Comparison of ENCODE assay signal across 28 cellular contexts in genomic region chr3:129534428-129535027, GRCh38. TPM values are rescaled to one million over a fixed set of nuclear protein-coding genes. Genes with fewer than 3 reads are reported as not detected.
DNase-seq lines count a peak whose midpoint lies in the region; ATAC-seq, FAIRE-seq and TF ChIP-seq lines count a peak whose summit lies in the region.
"Had no signal": no experiment of that assay in that cellular context is flagged by ENCODE, and none has a peak within 500 bp of the region (broad histone marks: within the 10 kb centered on the region; RNA-seq: fewer than 3 reads in every experiment).

No MANE protein-coding gene starts in this region.

- no peak for TF ChIP-seq EP300 in K562 (IDR thresholded peaks at IDR 0.05; ENCODE audit: low read length)

- TF ChIP-seq POLR2A in K562 (conservative IDR thresholded peaks at IDR 0.05): no peak

- H3K4me1 Mint-ChIP-seq in type B pancreatic cell (ENCODE audit: unreplicated experiment): peaks cover 28% of the 10 kb centered on the region
- H3K4me1 Mint-ChIP-seq: activated naive CD4-positive, alpha-beta T cell treated with anti-CD3 and anti-CD28 coated beads, Interleukin-2, amount 50 U/mL, for 24 hours had no signal

- no peak for ATAC-seq in Right ventricle myocardium inferior
- no peak for ATAC-seq in Right ventricle myocardium superior (ENCODE audit: poor library complexity)
- no peak for ATAC-seq in K562
- ATAC-seq: activated CD8-positive, alpha-beta T cell treated with anti-CD3 and anti-CD28 coated beads for 36 hours had no signal

- H4K8ac ChIP-seq in mesendoderm (ENCODE audit: low read depth, low read length): no peak overlapping the region

- H3K79me2 ChIP-seq in K562 (ENCODE audit: control insufficient read depth, insufficient read depth, low read length): no peaks in the 10 kb centered on the region
- no peaks in the 10 kb centered on the region for H3K79me2 ChIP-seq in mesendoderm (ENCODE audit: control insufficient read depth, insufficient read depth, low read length)

- POLR2A ChIA-PET in K562 (lab: Yijun Ruan, JAX): interaction anchor here (0.9 kb wide), 1 partner anchor 8 kb away, joined by 3 read pairs; no protein-coding TSS in a partner anchor

- H2AFZ ChIP-seq in K562 (ENCODE audit: low read depth, low read length): no peak overlapping the region

- no peak overlapping the region for H3K18ac ChIP-seq in mesendoderm (ENCODE audit: low read length)

- H2AK5ac ChIP-seq in mesendoderm (ENCODE audit: low read length): peak overlapping the region; percentile 96

- H3K27ac Mint-ChIP-seq in type B pancreatic cell: peak overlapping the region; percentile 61
- H3K27ac Mint-ChIP-seq: activated CD8-positive, alpha-beta T cell treated with anti-CD3 and anti-CD28 coated beads for 36 hours; activated naive CD4-positive, alpha-beta T cell treated with anti-CD3 and anti-CD28 coated beads, Interleukin-2, amount 50 U/mL, for 24 hours had no signal

- H3K9me3 Mint-ChIP-seq in type B pancreatic cell: no peaks in the 10 kb centered on the region
- H3K9me3 Mint-ChIP-seq: activated CD8-positive, alpha-beta T cell treated with anti-CD3 and anti-CD28 coated beads for 36 hours; activated naive CD4-positive, alpha-beta T cell treated with anti-CD3 and anti-CD28 coated beads, Interleukin-2, amount 50 U/mL, for 24 hours had no signal

- no peaks in the 10 kb centered on the region for H3K36me3 ChIP-seq in K562 (ENCODE audit: control insufficient read depth, insufficient read depth, low read length)
- H3K36me3 ChIP-seq in mesendoderm (ENCODE audit: control insufficient read depth, insufficient read depth, low read length): no peaks in the 10 kb centered on the region
- H3K36me3 ChIP-seq: ascending aorta, BLaER1, neutrophil, right atrium auricular region had no signal

- CTCF ChIA-PET in K562 (lab: Yijun Ruan, JAX; ENCODE audit: low intra/inter-chr PET ratio): no interaction called here

- in situ Hi-C loops in K562 (cut with MboI): no loop called here

- peak; percentile 6 for DNase-seq in Right ventricle myocardium inferior (ENCODE audit: missing footprints)
- no peak for DNase-seq in Right ventricle myocardium superior
- DNase-seq in K562 (ENCODE audit: extremely low read depth in 1 of 4, low spot score in 3 of 4): no peak
- peak; percentile 96 for DNase-seq in mesendoderm
- no peak for DNase-seq in type B pancreatic cell (ENCODE audit: extremely low spot score, unreplicated experiment)
- DNase-seq in NCI-H146 (lab: John Stamatoyannopoulos, UW): no peak
- DNase-seq in SKM-1 treated with dmso at 0.1 percent for 144 hours (lab: John Stamatoyannopoulos, UW; ENCODE audit: unreplicated experiment): no peak
- DNase-seq in mucosa of gallbladder (ENCODE audit: low spot score): no peak
- DNase-seq: activated CD4-positive, CD25-positive, alpha-beta regulatory T cell; activated CD8-positive, alpha-beta T cell treated with anti-CD3 and anti-CD28 coated beads for 36 hours; activated T-cell treated with anti-CD3 and anti-CD28 coated beads, Interleukin-2, amount 50 U/mL, for 1 hour; IMR-90; MM.1S; NCI-H1436 treated with DMSO at 0.1 percent for 48 hours; NCI-H446 had no signal

- BruUV-seq in K562 (replicated peaks; lab: Mats Ljungman, UMichigan): no TSS peak

- H2BK15ac ChIP-seq in mesendoderm (replicated peaks; ENCODE audit: low read depth): no peak overlapping the region

- H3K79me1 ChIP-seq in mesendoderm (ENCODE audit: low read length): no peaks in the 10 kb centered on the region

- peak overlapping the region; percentile 71 for H3K56ac ChIP-seq in mesendoderm (ENCODE audit: low read length)

- no peak for FAIRE-seq in K562 (lab: Jason Lieb, UNC)
- FAIRE-seq: A204.1, D721Med, endometrium, RCC 7860 had no signal

- peak overlapping the region; percentile 77 for H2BK5ac ChIP-seq in mesendoderm (ENCODE audit: low read length)

- H3K23ac ChIP-seq in mesendoderm (ENCODE audit: low read length): no peak overlapping the region

- no peaks in the 10 kb centered on the region for H4K20me1 ChIP-seq in K562 (replicated peaks; ENCODE audit: control insufficient read depth, insufficient read depth, low read length)
- H4K20me1 ChIP-seq: BLaER1 had no signal

- no peak overlapping the region for H3K4me3 Mint-ChIP-seq in type B pancreatic cell
- H3K4me3 Mint-ChIP-seq: activated CD8-positive, alpha-beta T cell treated with anti-CD3 and anti-CD28 coated beads for 36 hours; activated naive CD4-positive, alpha-beta T cell treated with anti-CD3 and anti-CD28 coated beads, Interleukin-2, amount 50 U/mL, for 24 hours had no signal

- no peak overlapping the region for H3K9ac ChIP-seq in K562 (ENCODE audit: insufficient read depth in 1 of 2, low read depth in 2 of 2, low read length in 2 of 2)
- peak overlapping the region; percentile 8 for H3K9ac ChIP-seq in mesendoderm (ENCODE audit: low read length)
- H3K9ac ChIP-seq: BLaER1 had no signal

- intact Hi-C loops in Right ventricle myocardium inferior (cut with DNase I) (no loop called here), Right ventricle myocardium superior (cut with DNase I) (no loop called here), K562 (cut with micrococcal nuclease) (no loop called here)

- H3K4me1 ChIP-seq in K562 (replicated peaks in 1 of 2; ENCODE audit: control insufficient read depth in 2 of 2, insufficient read depth in 2 of 2, low read length in 2 of 2) (peaks cover 0 to 7% of the 10 kb centered on the region in 2 experiments; a peak in 3 of 5 replicates), mesendoderm (ENCODE audit: control insufficient read depth, low read depth, low read length) (peaks cover 18% of the 10 kb centered on the region)

- no peaks in the 10 kb centered on the region for H3K36me3 Mint-ChIP-seq in type B pancreatic cell
- H3K36me3 Mint-ChIP-seq: activated naive CD4-positive, alpha-beta T cell treated with anti-CD3 and anti-CD28 coated beads, Interleukin-2, amount 50 U/mL, for 24 hours had no signal

- no peaks in the 10 kb centered on the region for H3K9me1 ChIP-seq in K562 (ENCODE audit: control insufficient read depth, insufficient read depth, low read length)

- H3K4me2 ChIP-seq in K562 (ENCODE audit: insufficient read depth, low read length) (no peak overlapping the region), mesendoderm (ENCODE audit: low read length) (no peak overlapping the region)
- H3K4me2 ChIP-seq: BLaER1 had no signal

- no peak overlapping the region for H3K4me3 ChIP-seq in K562
- H3K4me3 ChIP-seq in mesendoderm (ENCODE audit: low read length): no peak overlapping the region
- H3K4me3 ChIP-seq: ascending aorta, BLaER1, right atrium auricular region, SK-N-MC had no signal

- H3K27me3 ChIP-seq in K562 (ENCODE audit: control insufficient read depth in 2 of 2, insufficient read depth in 2 of 2, low read length in 2 of 2) (peaks cover 4 to 22% of the 10 kb centered on the region in 2 experiments; a peak in 2 of 5 replicates), mesendoderm (ENCODE audit: insufficient read depth, low read length, poor library complexity) (no peaks in the 10 kb centered on the region)
- H3K27me3 ChIP-seq: ascending aorta, BLaER1, neutrophil, right atrium auricular region had no signal

- no peaks in the 10 kb centered on the region for H3K27me3 Mint-ChIP-seq in type B pancreatic cell
- H3K27me3 Mint-ChIP-seq: activated CD8-positive, alpha-beta T cell treated with anti-CD3 and anti-CD28 coated beads for 36 hours; activated naive CD4-positive, alpha-beta T cell treated with anti-CD3 and anti-CD28 coated beads, Interleukin-2, amount 50 U/mL, for 24 hours had no signal

- H4K5ac ChIP-seq in mesendoderm (ENCODE audit: low read length): no peak overlapping the region

- 7% methylated on average over 2 of the region's 4 CpGs for WGBS in K562 (ENCODE audit: insufficient coverage, low coverage, missing lambda C conversion rate)
- WGBS in mesendoderm (ENCODE audit: extremely low coverage, insufficient coverage, low lambda C conversion rate): no CpG with 5 or more reads among the region's 4 CpGs

- H3K27ac ChIP-seq in K562 (ENCODE audit: extremely low read depth, low read depth, low read length) (no peak overlapping the region), mesendoderm (ENCODE audit: low read depth, low read length) (peak overlapping the region; percentile 42)
- H3K27ac ChIP-seq: ascending aorta, BLaER1, neutrophil, right atrium auricular region, SK-N-MC had no signal

- no peak overlapping the region for H3K4ac ChIP-seq in mesendoderm (ENCODE audit: low read depth, low read length)

- no peak overlapping the region for H2BK120ac ChIP-seq in mesendoderm (ENCODE audit: low read depth, low read length)

- no peaks in the 10 kb centered on the region for H3K9me3 ChIP-seq in K562 (replicated peaks; ENCODE audit: control insufficient read depth, insufficient read depth, low read depth, low read length)
- H3K9me3 ChIP-seq: ascending aorta, BLaER1, neutrophil, right atrium auricular region had no signal

- TF ChIP-seq CTCF in K562 (IDR thresholded peaks at IDR 0.05 in 2 of 3, conservative IDR thresholded peaks at IDR 0.05 in 1 of 3; ENCODE audit: insufficient read depth in 2 of 3, low read depth in 1 of 3, low read length in 3 of 3) (no peak), type B pancreatic cell (conservative IDR thresholded peaks at IDR 0.05) (no peak)

- TF ChIP-seq RAD21 in K562 (CRISPR knock-in tag; conservative IDR thresholded peaks at IDR 0.05 in 1 of 2, IDR thresholded peaks at IDR 0.05 in 1 of 2): no peak

RNA-seq across cellular contexts. Expression of gene RHO, which starts 6.1 kb away (rescaled TPM):
- total RNA-seq in Right ventricle myocardium inferior (not detected), Right ventricle myocardium superior (not detected), K562 (2014; rRNA removed) (not detected in 2 replicates), K562 (2014; rRNA removed; fragmentation: Illumina TruSeq; extraction: Trizol) (not detected in 2 replicates), K562 (2015; rRNA removed; fragmentation: Illumina TruSeq; extraction: Trizol) (not detected in 2 replicates), K562 (2021) (not detected in 2 replicates), type B pancreatic cell (ENCODE audit: low replicate concordance) (not detected in 2 replicates), mucosa of gallbladder (not detected)
- total RNA-seq in K562 (2011; cell fraction: chromatin; rRNA removed; ENCODE audit: low replicate concordance): not detected in 2 replicates
- not detected in 2 replicates for total RNA-seq in K562 (2011; cell fraction: nucleolus; rRNA removed)
- not detected in 2 replicates for total RNA-seq in K562 (2011; cell fraction: nucleoplasm; rRNA removed)
- polyA plus RNA-seq in K562 (2011; rRNA removed) (not detected in 2 replicates), K562 (2014; fragmentation: Illumina TruSeq; extraction: Trizol) (not detected in 2 replicates), K562 (2014; fragmentation: Nextera tagmentation; extraction: Ambion mirVana) (not detected), K562 (2014; rRNA removed) (not detected in 2 replicates)
- not detected in 2 replicates for polyA plus RNA-seq in K562 (2011; cell fraction: cytosol; rRNA removed)
- polyA plus RNA-seq in K562 (2011; cell fraction: nucleus; rRNA removed): not detected in 2 replicates
- polyA plus RNA-seq in K562 (2012): not detected in 2 replicates
- 0.06 TPM in 1 of 2 replicates, not detected in the other for polyA minus RNA-seq in K562 (2011; rRNA and poly(A)+ RNA removed)
- polyA minus RNA-seq in K562 (2011; cell fraction: cytosol; rRNA and poly(A)+ RNA removed): not detected in 2 replicates
- not detected in 2 replicates for polyA minus RNA-seq in K562 (2011; cell fraction: nucleus; rRNA and poly(A)+ RNA removed)
- 0.04 TPM for polyA plus RNA-seq in mesendoderm (2013, experiment 1 of 2)
- polyA plus RNA-seq in mesendoderm (2013, experiment 2 of 2): 0.03 TPM
- total RNA-seq: activated CD8-positive, alpha-beta T cell treated with anti-CD3 and anti-CD28 coated beads for 36 hours; ascending aorta; fibroblast of lung; glomerular endothelial cell; IMR-90; left lobe of liver; right atrium auricular region had no signal
- polyA plus RNA-seq: fibroblast of lung, IMR-90 had no signal

RNA-seq across cellular contexts. Expression of gene H1-8, which starts 8.4 kb away (rescaled TPM):
- total RNA-seq in Right ventricle myocardium inferior (not detected), Right ventricle myocardium superior (not detected), K562 (2014; rRNA removed) (not detected in 2 replicates), K562 (2014; rRNA removed; fragmentation: Illumina TruSeq; extraction: Trizol) (not detected in 2 replicates), K562 (2015; rRNA removed; fragmentation: Illumina TruSeq; extraction: Trizol) (not detected in 2 replicates), K562 (2021) (not detected in 2 replicates), type B pancreatic cell (ENCODE audit: low replicate concordance) (not detected in 2 replicates), mucosa of gallbladder (not detected)
- total RNA-seq in K562 (2011; cell fraction: chromatin; rRNA removed; ENCODE audit: low replicate concordance): not detected in 2 replicates
- not detected in 2 replicates for total RNA-seq in K562 (2011; cell fraction: nucleolus; rRNA removed)
- total RNA-seq in K562 (2011; cell fraction: nucleoplasm; rRNA removed): not detected in 2 replicates
- polyA plus RNA-seq in K562 (2011; rRNA removed) (not detected in 2 replicates), K562 (2014; fragmentation: Illumina TruSeq; extraction: Trizol) (not detected in 2 replicates), K562 (2014; fragmentation: Nextera tagmentation; extraction: Ambion mirVana) (not detected), K562 (2014; rRNA removed) (not detected in 2 replicates)
- polyA plus RNA-seq in K562 (2011; cell fraction: cytosol; rRNA removed): not detected in 2 replicates
- not detected in 2 replicates for polyA plus RNA-seq in K562 (2011; cell fraction: nucleus; rRNA removed)
- polyA plus RNA-seq in K562 (2012): not detected in 2 replicates
- polyA minus RNA-seq in K562 (2011; rRNA and poly(A)+ RNA removed): not detected in 2 replicates
- polyA minus RNA-seq in K562 (2011; cell fraction: cytosol; rRNA and poly(A)+ RNA removed): not detected in 2 replicates
- polyA minus RNA-seq in K562 (2011; cell fraction: nucleus; rRNA and poly(A)+ RNA removed): not detected in 2 replicates
- 0.06 TPM for polyA plus RNA-seq in mesendoderm (2013, experiment 1 of 2)
- polyA plus RNA-seq in mesendoderm (2013, experiment 2 of 2): 0.15 TPM
- total RNA-seq: activated CD8-positive, alpha-beta T cell treated with anti-CD3 and anti-CD28 coated beads for 36 hours; ascending aorta; fibroblast of lung; glomerular endothelial cell; IMR-90; left lobe of liver; right atrium auricular region had no signal
- polyA plus RNA-seq: fibroblast of lung, IMR-90 had no signal

Comparison
In these comparisons a context has a peak if more than half of its experiments do, and no peak if none do; other contexts are left out.
1. DNase-seq: peak in Right ventricle myocardium inferior (single experiment) and mesendoderm (single experiment); none in Right ventricle myocardium superior (single experiment), K562 (0 of 4), type B pancreatic cell (single experiment), NCI-H146 (single experiment), SKM-1 treated with dmso at 0.1 percent for 144 hours (single experiment) and mucosa of gallbladder (single experiment).